ENCODE assay signal across 1 cellular context in genomic region chr14:24974591-24975374, GRCh38.
TF ChIP-seq lines count a peak whose summit lies in the region.

No MANE protein-coding gene starts in this region.

TF ChIP-seq in SK-N-SH, 30 proteins besides CTCF, POLR2A, EP300 and RAD21 (continued from another document):
- TF ChIP-seq REST (IDR thresholded peaks at IDR 0.05; ENCODE audit: low read depth, low read length) (no peak), CHD2 (IDR thresholded peaks at IDR 0.05; ENCODE audit: low read length, partially characterized antibody) (no peak), RXRA (IDR thresholded peaks at IDR 0.05; ENCODE audit: borderline replicate concordance, low read depth) (no peak), POLR2AphosphoS5 (IDR thresholded peaks at IDR 0.05; ENCODE audit: low read depth, low read length) (no peak), EZH2phosphoT487 (IDR thresholded peaks at IDR 0.05; ENCODE audit: borderline replicate concordance, low read depth) (no peak), MEF2A (IDR thresholded peaks at IDR 0.05; ENCODE audit: borderline replicate concordance, low read depth) (no peak), SMC3 (IDR thresholded peaks at IDR 0.05; ENCODE audit: low read depth, low read length) (no peak), TEAD4 (IDR thresholded peaks at IDR 0.05; ENCODE audit: borderline replicate concordance, insufficient read depth) (no peak), FOXJ3 (CRISPR knock-in tag; IDR thresholded peaks at IDR 0.05) (no peak)
